11 cellular contexts compared by ENCODE assay signal in genomic region chr5:91074615-91075014, GRCh38.
A peak's percentile ranks its signal among the peaks of the same experiment; 100 is the strongest.
DNase-seq lines count a peak whose midpoint lies in the region; ATAC-seq and TF ChIP-seq lines count a peak whose summit lies in the region.
"Had no signal": no experiment of that assay in that cellular context is flagged by ENCODE, and none has a peak within 500 bp of the region (broad histone marks: within the 10 kb centered on the region; RNA-seq: fewer than 3 reads in every experiment).

No MANE protein-coding gene starts in this region.

- DNase-seq in Calu3 = peak; percentile 38
- no peak for DNase-seq in SK-N-SH
- DNase-seq in left colon = no peak
- no peak for DNase-seq in MV-4-11 (lab: John Stamatoyannopoulos, UW)
- no peak for DNase-seq in GM19240 (ENCODE audit: insufficient read length, low spot score)
- no peak for DNase-seq in T-helper 17 cell
- no peak for DNase-seq in activated naive CD4-positive, alpha-beta T cell treated with Interleukin-2 at 50 U/mL for 16 hours
- DNase-seq: CD8-positive, alpha-beta memory T cell; effector memory CD8-positive, alpha-beta T cell had no signal

- peaks cover 35% of the 10 kb centered on the region for H3K4me1 Mint-ChIP-seq in Calu3 (ENCODE audit: low read depth, unreplicated experiment)
- no peaks in the 10 kb centered on the region for H3K4me1 Mint-ChIP-seq in T-helper 17 cell
- H3K4me1 Mint-ChIP-seq: CD8-positive, alpha-beta memory T cell had no signal

- no peaks in the 10 kb centered on the region for H3K36me3 ChIP-seq in SK-N-SH (replicated peaks in 1 of 2; ENCODE audit: control insufficient read depth in 1 of 2, insufficient read depth in 2 of 2, low read length in 1 of 2)

- TF ChIP-seq CTCF in Calu3 (IDR thresholded peaks at IDR 0.05; ENCODE audit: unreplicated experiment) (peak; percentile 33), SK-N-SH (IDR thresholded peaks at IDR 0.05) (0 out of 2 replicates have a peak, but pooled peaks have one; percentile 12)

- H3K4me3 ChIP-seq in SK-N-SH (ENCODE audit: low read depth in 2 of 2, low read length in 1 of 2) = no peak overlapping the region

- TF ChIP-seq RAD21 in SK-N-SH (IDR thresholded peaks at IDR 0.05; ENCODE audit: low read length) = no peak

- H3K9ac ChIP-seq in SK-N-SH = no peak overlapping the region
- H3K9ac ChIP-seq: KMS-11 had no signal

- H3K4me3 Mint-ChIP-seq in Calu3 (ENCODE audit: low read depth, unreplicated experiment) (no peak overlapping the region), T-helper 17 cell (no peak overlapping the region)
- H3K4me3 Mint-ChIP-seq: CD8-positive, alpha-beta memory T cell; effector memory CD8-positive, alpha-beta T cell had no signal

- no TSS peak for BruUV-seq in Calu3 (replicated peaks; lab: Mats Ljungman, UMichigan)

- H3K9me3 Mint-ChIP-seq in Calu3 (ENCODE audit: low read depth, unreplicated experiment) = peaks cover 3% of the 10 kb centered on the region
- H3K9me3 Mint-ChIP-seq: CD8-positive, alpha-beta memory T cell; effector memory CD8-positive, alpha-beta T cell had no signal

- H3K27me3 Mint-ChIP-seq in Calu3 (ENCODE audit: unreplicated experiment) (no peaks in the 10 kb centered on the region), T-helper 17 cell (peaks cover 7% of the 10 kb centered on the region)

- ATAC-seq in GM21786 (IDR thresholded peaks at IDR 0.05; ENCODE audit: unreplicated experiment) (peak; percentile 84), left colon (peak; percentile 74), T-helper 17 cell (no peak)
- ATAC-seq: effector memory CD8-positive, alpha-beta T cell had no signal

- H3K36me3 Mint-ChIP-seq in Calu3 (ENCODE audit: insufficient read depth, unreplicated experiment) = no peaks in the 10 kb centered on the region
- no peaks in the 10 kb centered on the region for H3K36me3 Mint-ChIP-seq in T-helper 17 cell (ENCODE audit: low read depth)
- H3K36me3 Mint-ChIP-seq: CD8-positive, alpha-beta memory T cell had no signal

- no peaks in the 10 kb centered on the region; a peak in 1 of 4 replicates for H3K4me1 ChIP-seq in SK-N-SH (ENCODE audit: control insufficient read depth in 1 of 2, insufficient read depth in 2 of 2, low read depth in 1 of 2, low read length in 1 of 2)

- H3F3A ChIP-seq in SK-N-SH (replicated peaks; ENCODE audit: insufficient read depth) = no peaks in the 10 kb centered on the region

- intact Hi-C loops in Calu3 (cut with micrococcal nuclease; ENCODE audit: unreplicated experiment) (loop anchor here (5.0 kb wide), 1 partner anchor 132 kb away; no protein-coding TSS in a partner anchor), left colon (cut with DNase I, micrococcal nuclease) (no loop called here)

- 81% methylated on average over 1 of the region's 1 CpG for WGBS in SK-N-SH (ENCODE audit: low lambda C conversion rate)

- no peaks in the 10 kb centered on the region for H4K20me1 ChIP-seq in SK-N-SH (ENCODE audit: insufficient read depth)

- H3K9me3 ChIP-seq in SK-N-SH (no peaks in the 10 kb centered on the region), T-helper 17 cell (ENCODE audit: control insufficient read depth, low read length, poor library complexity, severe bottlenecking) (no peaks in the 10 kb centered on the region)

- H3K27me3 ChIP-seq in SK-N-SH (ENCODE audit: insufficient read depth) = no peaks in the 10 kb centered on the region

- H3K27ac Mint-ChIP-seq in Calu3 (ENCODE audit: unreplicated experiment) (peak overlapping the region; percentile 58), T-helper 17 cell (no peak overlapping the region)
- H3K27ac Mint-ChIP-seq: CD8-positive, alpha-beta memory T cell; effector memory CD8-positive, alpha-beta T cell had no signal

- H3K27ac ChIP-seq in SK-N-SH (ENCODE audit: low read depth in 2 of 2, low read length in 1 of 2) = no peak overlapping the region
- H3K27ac ChIP-seq: KMS-11 had no signal

- no peak for TF ChIP-seq EP300 in SK-N-SH (IDR thresholded peaks at IDR 0.05; ENCODE audit: borderline replicate concordance in 1 of 2, low read depth in 1 of 2, low read length in 1 of 2)

- no peak overlapping the region for H3K4me2 ChIP-seq in SK-N-SH
- H3K4me2 ChIP-seq: KMS-11 had no signal

- H3K79me2 ChIP-seq in SK-N-SH (ENCODE audit: insufficient read depth) = no peaks in the 10 kb centered on the region

- POLR2A ChIA-PET in SK-N-SH (lab: Yijun Ruan, JAX) = no interaction called here

- no peak overlapping the region for H2AFZ ChIP-seq in SK-N-SH (ENCODE audit: low read depth)

- no peaks in the 10 kb centered on the region for H3K9me2 ChIP-seq in SK-N-SH

- CTCF ChIA-PET in Calu3 (lab: Charles Lee) = no interaction called here
- CTCF ChIA-PET in SK-N-SH (lab: Yijun Ruan, JAX) = interaction anchor here (1.5 kb wide), 1 partner anchor 142 kb away, joined by 8 read pairs; no protein-coding TSS in a partner anchor

TF ChIP-seq in SK-N-SH, 30 proteins besides CTCF, POLR2A, EP300 and RAD21:
- no peak for TF ChIP-seq RCOR1 (IDR thresholded peaks at IDR 0.05; ENCODE audit: low read length)
- no peak for TF ChIP-seq POLR2AphosphoS5 (IDR thresholded peaks at IDR 0.05; ENCODE audit: low read depth, low read length)
- TF ChIP-seq TEAD4 (IDR thresholded peaks at IDR 0.05; ENCODE audit: borderline replicate concordance, insufficient read depth) = no peak
- TF ChIP-seq NRF1 (IDR thresholded peaks at IDR 0.05; ENCODE audit: low read depth, low read length) = no peak
- no peak for TF ChIP-seq TAF1 (IDR thresholded peaks at IDR 0.05; ENCODE audit: borderline replicate concordance, low read depth, low read length)
- no peak for TF ChIP-seq EZH2phosphoT487 (IDR thresholded peaks at IDR 0.05; ENCODE audit: borderline replicate concordance, low read depth)
